In genomic region chr16:73196670-73197069, GRCh38 we compare ENCODE assay signal across 9 cellular contexts.
DNase-seq lines count a peak whose midpoint lies in the region; ATAC-seq and TF ChIP-seq lines count a peak whose summit lies in the region.
"Had no signal": no experiment of that assay in that cellular context is flagged by ENCODE, and none has a peak within 500 bp of the region (broad histone marks: within the 10 kb centered on the region; RNA-seq: fewer than 3 reads in every experiment).

No MANE protein-coding gene starts in this region.

- H3K27me3 ChIP-seq in NT2/D1 (ENCODE audit: insufficient read depth, insufficient read length) (peaks cover 5% of the 10 kb centered on the region), mammary epithelial cell (ENCODE audit: insufficient read depth, low read length) (no peaks in the 10 kb centered on the region)

- no TSS peak for BruUV-seq in mammary epithelial cell (replicated peaks; lab: Mats Ljungman, UMichigan)

- H3K27ac ChIP-seq in mammary epithelial cell (ENCODE audit: insufficient read depth, low read depth, low read length), result no peak overlapping the region
- no peak overlapping the region for H3K27ac ChIP-seq in substantia nigra (ENCODE audit: low read depth, low read length, poor library complexity, severe bottlenecking)
- H3K27ac ChIP-seq: neutrophil had no signal

- H3K36me3 ChIP-seq in NT2/D1 (ENCODE audit: insufficient read depth, insufficient read length, low read length) (no peaks in the 10 kb centered on the region), mammary epithelial cell (ENCODE audit: insufficient read depth, low read length) (no peaks in the 10 kb centered on the region)
- H3K36me3 ChIP-seq: neutrophil had no signal

- no peaks in the 10 kb centered on the region for H4K20me1 ChIP-seq in mammary epithelial cell (ENCODE audit: insufficient read depth, low read length)

- intact Hi-C loops in CD14-positive monocyte (cut with micrococcal nuclease) (loop anchor here in 1 of 2 donors (2.0 to 10.0 kb wide), 2 partner anchors 222 to 364 kb away; no protein-coding TSS in a partner anchor), mammary epithelial cell (cut with micrococcal nuclease) (loop anchor here (1.0 to 10.0 kb wide), 8 partner anchors 138 to 954 kb away; no protein-coding TSS in a partner anchor)

- H3K79me2 ChIP-seq in mammary epithelial cell (ENCODE audit: insufficient read depth, low read length), result no peaks in the 10 kb centered on the region

- H3K4me3 Mint-ChIP-seq in CD14-positive monocyte, result no peak overlapping the region

- H2AFZ ChIP-seq in mammary epithelial cell (ENCODE audit: low read depth, low read length), result no peak overlapping the region

- dilution Hi-C loops in mammary epithelial cell (cut with HindIII; ENCODE audit: low sequenced_read_pairs), result no loop called here

- CTCF ChIA-PET in mammary epithelial cell (lab: Charles Lee; ENCODE audit: low non-redundant PET), result interaction anchor here (1.5 kb wide), 1 partner anchor 364 kb away, joined by 13 read pairs; no protein-coding TSS in a partner anchor

- 15% methylated on average over 4 of the region's 4 CpGs for WGBS in mammary epithelial cell (ENCODE audit: low coverage, missing lambda C conversion rate)

- H3K9ac ChIP-seq in NT2/D1 (ENCODE audit: insufficient read length, low read depth) (no peak overlapping the region), mammary epithelial cell (ENCODE audit: insufficient read depth, low read length) (no peak overlapping the region)

- in situ Hi-C loops in mammary epithelial cell (cut with MboI; ENCODE audit: low sequenced_read_pairs in 2 of 2), result loop anchor here (10.0 to 25.0 kb wide), 3 partner anchors 362 to 959 kb away; no protein-coding TSS in a partner anchor

- H3K9me3 ChIP-seq in NT2/D1 (ENCODE audit: insufficient read depth, low read length) (no peaks in the 10 kb centered on the region), mammary epithelial cell (replicated peaks; ENCODE audit: insufficient read depth, low read length) (no peaks in the 10 kb centered on the region)
- H3K9me3 ChIP-seq: neutrophil had no signal

- peaks cover 3 to 7% (median 4%) of the 10 kb centered on the region in 3 donors for H3K27me3 Mint-ChIP-seq in CD14-positive monocyte (ENCODE audit: low read depth in 3 of 3)

- ATAC-seq in GM18519 (IDR thresholded peaks at IDR 0.05; ENCODE audit: low FRiP score, unreplicated experiment) (peak; percentile 76), HG03354 (IDR thresholded peaks at IDR 0.05; ENCODE audit: poor library complexity, severe bottlenecking, unreplicated experiment) (peak; percentile 75)

- no peaks in the 10 kb centered on the region for H3K36me3 Mint-ChIP-seq in CD14-positive monocyte

- H3K9me3 Mint-ChIP-seq in CD14-positive monocyte, result no peaks in the 10 kb centered on the region

- H3K27ac Mint-ChIP-seq in CD14-positive monocyte, result no peak overlapping the region

- DNase-seq in CD14-positive monocyte (ENCODE audit: low spot score) (peak; percentile 61), NT2/D1 (ENCODE audit: low read depth, low spot score) (peak; percentile 77), mammary epithelial cell (peak; percentile 43), islet precursor cell (peak; percentile 93), substantia nigra (lab: John Stamatoyannopoulos, UW) (peak in 39 of 49 donors; percentile 3 to 68 (median 34)), amniotic stem cell (lab: John Stamatoyannopoulos, UW) (no peak)

- no peak overlapping the region for H3K4me2 ChIP-seq in mammary epithelial cell (ENCODE audit: insufficient read depth, low read depth, low read length)

- TF ChIP-seq CTCF in CD14-positive monocyte (IDR thresholded peaks at IDR 0.05) (peak; percentile 83), mammary epithelial cell (conservative IDR thresholded peaks at IDR 0.05 in 1 of 2, IDR thresholded peaks at IDR 0.05 in 1 of 2; ENCODE audit: extremely low read depth in 1 of 2, insufficient read depth in 1 of 2, low read depth in 1 of 2, low read length in 2 of 2) (peak; percentile 81 to 87)

- no peaks in the 10 kb centered on the region for H3K4me1 ChIP-seq in NT2/D1 (ENCODE audit: insufficient read depth, insufficient read length)
- H3K4me1 ChIP-seq in mammary epithelial cell (ENCODE audit: insufficient read depth, low read length), result no peaks in the 10 kb centered on the region

- no peak overlapping the region for H3K4me3 ChIP-seq in NT2/D1 (ENCODE audit: insufficient read length, low read depth)
- H3K4me3 ChIP-seq in mammary epithelial cell (replicated peaks in 1 of 3; ENCODE audit: insufficient read depth in 1 of 3, low read depth in 2 of 3, low read length in 3 of 3), result no peak overlapping the region

- H3K4me1 Mint-ChIP-seq in CD14-positive monocyte, result peaks cover 5% of the 10 kb centered on the region
